Comparison of ENCODE assay signal across 23 cellular contexts in the genomic region with DNA sequence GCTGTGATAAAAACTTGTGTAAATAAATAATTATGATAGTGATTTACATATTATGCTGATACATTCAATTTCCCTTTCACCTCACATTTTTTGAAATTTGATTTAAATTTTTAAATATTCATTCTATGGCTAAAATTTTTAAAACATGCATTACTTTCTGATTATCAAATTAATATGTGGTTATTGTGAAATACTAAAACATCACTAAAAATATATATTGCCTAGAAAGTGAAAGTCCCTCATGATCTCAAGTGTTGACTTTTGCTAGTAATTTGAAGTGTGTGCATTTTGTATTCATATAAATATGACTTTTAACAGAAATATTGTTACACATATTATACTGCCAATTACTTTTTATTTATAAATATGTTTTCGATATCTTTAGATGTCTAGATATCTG. TPM values are rescaled to one million over a fixed set of nuclear protein-coding genes. Genes with fewer than 3 reads are reported as not detected.
A peak's percentile ranks its signal among the peaks of the same experiment; 100 is the strongest.
DNase-seq lines count a peak whose midpoint lies in the region; ATAC-seq, FAIRE-seq and TF ChIP-seq lines count a peak whose summit lies in the region.
"Had no signal": no experiment of that assay in that cellular context is flagged by ENCODE, and none has a peak within 500 bp of the region (broad histone marks: within the 10 kb centered on the region; RNA-seq: fewer than 3 reads in every experiment).

No MANE protein-coding gene starts in this region.

- no peak for TF ChIP-seq POLR2A in K562 (conservative IDR thresholded peaks at IDR 0.05)

- H3K27me3 Mint-ChIP-seq in activated CD8-positive, alpha-beta T cell treated with anti-CD3 and anti-CD28 coated beads, Interleukin-2, amount 10 ng/mL, durations not matched to agents 7 days and 5 days (ENCODE audit: low read depth), result peaks cover 2% of the 10 kb centered on the region

- no peaks in the 10 kb centered on the region for H3K9me3 Mint-ChIP-seq in activated CD8-positive, alpha-beta T cell treated with anti-CD3 and anti-CD28 coated beads, Interleukin-2, amount 10 ng/mL, durations not matched to agents 7 days and 5 days (ENCODE audit: insufficient read depth)
- H3K9me3 Mint-ChIP-seq: CD4-positive, alpha-beta memory T cell; H9 had no signal

- POLR2A ChIA-PET in K562 (lab: Yijun Ruan, JAX), result no interaction called here
- POLR2A ChIA-PET in activated CD8-positive, alpha-beta T cell treated with anti-CD3 and anti-CD28 coated beads, Interleukin-2, amount 10 ng/mL, durations not matched to agents 7 days and 5 days (lab: Charles Lee), result no interaction called here

- no peaks in the 10 kb centered on the region for H3K27me3 ChIP-seq in K562 (ENCODE audit: control insufficient read depth in 2 of 2, insufficient read depth in 2 of 2, low read length in 2 of 2)

- H3K36me3 Mint-ChIP-seq in activated CD8-positive, alpha-beta T cell treated with anti-CD3 and anti-CD28 coated beads, Interleukin-2, amount 10 ng/mL, durations not matched to agents 7 days and 5 days (ENCODE audit: low read depth), result no peaks in the 10 kb centered on the region
- H3K36me3 Mint-ChIP-seq: CD4-positive, alpha-beta memory T cell had no signal

- no peak for TF ChIP-seq EP300 in K562 (IDR thresholded peaks at IDR 0.05; ENCODE audit: low read length)

- TF ChIP-seq CTCF in K562 (IDR thresholded peaks at IDR 0.05 in 2 of 3, conservative IDR thresholded peaks at IDR 0.05 in 1 of 3; ENCODE audit: insufficient read depth in 2 of 3, low read depth in 1 of 3, low read length in 3 of 3), result no peak

- H3K36me3 ChIP-seq in K562 (ENCODE audit: control insufficient read depth, insufficient read depth, low read length), result no peaks in the 10 kb centered on the region

- peak; percentile 85 for FAIRE-seq in G401.6 (lab: Jason Lieb, UNC)
- no peak for FAIRE-seq in K562 (lab: Jason Lieb, UNC)
- peak; percentile 42 for FAIRE-seq in frontal cortex (lab: Jason Lieb, UNC)
- FAIRE-seq: GM12892, GM19239 had no signal

- no TSS peak for BruUV-seq in K562 (replicated peaks; lab: Mats Ljungman, UMichigan)

- no peaks in the 10 kb centered on the region for H3K9me1 ChIP-seq in K562 (ENCODE audit: control insufficient read depth, insufficient read depth, low read length)

- WGBS in K562 (ENCODE audit: insufficient coverage, low coverage, missing lambda C conversion rate), result 56% methylated on average over 1 of the region's 1 CpG

- in situ Hi-C loops in K562 (cut with MboI), result no loop called here

- H3K27ac Mint-ChIP-seq in activated CD8-positive, alpha-beta T cell treated with anti-CD3 and anti-CD28 coated beads, Interleukin-2, amount 10 ng/mL, durations not matched to agents 7 days and 5 days, result no peak overlapping the region
- H3K27ac Mint-ChIP-seq: CD4-positive, alpha-beta memory T cell had no signal

- no peaks in the 10 kb centered on the region for H3K4me1 Mint-ChIP-seq in activated CD8-positive, alpha-beta T cell treated with anti-CD3 and anti-CD28 coated beads, Interleukin-2, amount 10 ng/mL, durations not matched to agents 7 days and 5 days (ENCODE audit: low read depth)

- ATAC-seq in K562 (no peak), HG03135 (IDR thresholded peaks at IDR 0.05; ENCODE audit: unreplicated experiment) (no peak), GM18861 (IDR thresholded peaks at IDR 0.05; ENCODE audit: unreplicated experiment) (no peak)
- ATAC-seq in activated CD8-positive, alpha-beta T cell treated with anti-CD3 and anti-CD28 coated beads, Interleukin-2, amount 10 ng/mL, durations not matched to agents 7 days and 5 days, result no peak
- ATAC-seq: HCT116 had no signal

- no peak for DNase-seq in K562 (ENCODE audit: extremely low read depth in 1 of 4, low spot score in 3 of 4)
- DNase-seq in frontal cortex (ENCODE audit: low spot score in 2 of 2), result no peak
- DNase-seq in activated CD8-positive, alpha-beta T cell treated with anti-CD3 and anti-CD28 coated beads, Interleukin-2, amount 10 ng/mL, durations not matched to agents 7 days and 5 days, result no peak
- DNase-seq: 8988T; C1 segment of cervical spinal cord; Calu3; CD4-positive, alpha-beta memory T cell; COR-L47; DMS53; DMS79 treated with DMSO at 0.1 percent for 48 hours; GM23248; H9 had no signal

- CTCF ChIA-PET in K562 (lab: Yijun Ruan, JAX; ENCODE audit: low intra/inter-chr PET ratio), result no interaction called here
- CTCF ChIA-PET in activated CD8-positive, alpha-beta T cell treated with anti-CD3 and anti-CD28 coated beads, Interleukin-2, amount 10 ng/mL, durations not matched to agents 7 days and 5 days (lab: Charles Lee), result no interaction called here

- H2AFZ ChIP-seq in K562 (ENCODE audit: low read depth, low read length), result no peak overlapping the region

- no peak overlapping the region for H3K4me2 ChIP-seq in K562 (ENCODE audit: insufficient read depth, low read length)

- H3K9ac ChIP-seq in K562 (ENCODE audit: insufficient read depth in 1 of 2, low read depth in 2 of 2, low read length in 2 of 2), result no peak overlapping the region
- H3K9ac ChIP-seq: GM23248 had no signal

- peaks cover 0 to 9% of the 10 kb centered on the region in 2 experiments; a peak in 3 of 5 replicates for H3K4me1 ChIP-seq in K562 (replicated peaks in 1 of 2; ENCODE audit: control insufficient read depth in 2 of 2, insufficient read depth in 2 of 2, low read length in 2 of 2)

- H3K27ac ChIP-seq in K562 (ENCODE audit: extremely low read depth, low read depth, low read length), result no peak overlapping the region
- H3K27ac ChIP-seq: GM23248 had no signal

- no peaks in the 10 kb centered on the region for H3K79me2 ChIP-seq in K562 (ENCODE audit: control insufficient read depth, insufficient read depth, low read length)

- no peak overlapping the region for H3K4me3 ChIP-seq in K562
- H3K4me3 ChIP-seq: GM23248 had no signal

- no peaks in the 10 kb centered on the region for H4K20me1 ChIP-seq in K562 (replicated peaks; ENCODE audit: control insufficient read depth, insufficient read depth, low read length)

- intact Hi-C loops in K562 (cut with micrococcal nuclease), result no loop called here

- TF ChIP-seq RAD21 in K562 (CRISPR knock-in tag; conservative IDR thresholded peaks at IDR 0.05 in 1 of 2, IDR thresholded peaks at IDR 0.05 in 1 of 2), result no peak

- no peak overlapping the region for H3K4me3 Mint-ChIP-seq in activated CD8-positive, alpha-beta T cell treated with anti-CD3 and anti-CD28 coated beads, Interleukin-2, amount 10 ng/mL, durations not matched to agents 7 days and 5 days
- H3K4me3 Mint-ChIP-seq: CD4-positive, alpha-beta memory T cell; H9 had no signal

- H3K9me3 ChIP-seq in K562 (replicated peaks; ENCODE audit: control insufficient read depth, insufficient read depth, low read depth, low read length), result no peaks in the 10 kb centered on the region

TF ChIP-seq in K562, 482 proteins besides CTCF, POLR2A, EP300 and RAD21:
- peak; percentile 82 for TF ChIP-seq ZNF316 (IDR thresholded peaks at IDR 0.05)
- TF ChIP-seq ZNF121 (CRISPR knock-in tag; conservative IDR thresholded peaks at IDR 0.05), result no peak
- TF ChIP-seq CHCHD3 (CRISPR knock-in tag; IDR thresholded peaks at IDR 0.05), result no peak
- 0 out of 2 replicates have a peak, but pooled peaks have one; percentile 18 for TF ChIP-seq C11orf30 (IDR thresholded peaks at IDR 0.05; ENCODE audit: low read depth)
- TF ChIP-seq TAF9B (IDR thresholded peaks at IDR 0.05; ENCODE audit: partially characterized antibody), result no peak
- TF ChIP-seq CEBPB (tag; IDR thresholded peaks at IDR 0.05), result peak; percentile 51; the same call in 1 of the 2 replicates
- TF ChIP-seq CEBPG (CRISPR knock-in tag; IDR thresholded peaks at IDR 0.05), result no peak
- peak in 1 of 2 experiments; percentile 62; a peak in 2 of 4 replicates for TF ChIP-seq CEBPG (tag; conservative IDR thresholded peaks at IDR 0.05 in 1 of 2, IDR thresholded peaks at IDR 0.05 in 1 of 2)

RNA-seq across cellular contexts. Expression of a gene that starts 3.1 kb away (rescaled TPM):
- total RNA-seq in K562 (2011; cell fraction: chromatin; rRNA removed; ENCODE audit: low replicate concordance), result not detected in 2 replicates
- not detected in 2 replicates for total RNA-seq in K562 (2011; cell fraction: nucleolus; rRNA removed)
- total RNA-seq in K562 (2011; cell fraction: nucleoplasm; rRNA removed), result not detected in 2 replicates
- total RNA-seq in K562 (2014; rRNA removed), result not detected in 2 replicates
- total RNA-seq in K562 (2014; rRNA removed; fragmentation: Illumina TruSeq; extraction: Trizol), result not detected in 2 replicates
- not detected in 2 replicates for total RNA-seq in K562 (2015; rRNA removed; fragmentation: Illumina TruSeq; extraction: Trizol)
- not detected in 2 replicates for total RNA-seq in K562 (2021)
- polyA plus RNA-seq in K562 (2011; rRNA removed), result not detected in 2 replicates
- not detected in 2 replicates for polyA plus RNA-seq in K562 (2011; cell fraction: cytosol; rRNA removed)
- polyA plus RNA-seq in K562 (2011; cell fraction: nucleus; rRNA removed), result not detected in 2 replicates
- not detected in 2 replicates for polyA plus RNA-seq in K562 (2012)
- not detected in 2 replicates for polyA plus RNA-seq in K562 (2014; fragmentation: Illumina TruSeq; extraction: Trizol)
- under 1 TPM in 1 of 2 experiments, not detected in 1; 0.10 TPM for polyA plus RNA-seq in K562 (2014; fragmentation: Nextera tagmentation; extraction: Ambion mirVana)
- not detected in 2 replicates for polyA plus RNA-seq in K562 (2014; rRNA removed)
- polyA minus RNA-seq in K562 (2011; rRNA and poly(A)+ RNA removed), result not detected in 2 replicates
- polyA minus RNA-seq in K562 (2011; cell fraction: cytosol; rRNA and poly(A)+ RNA removed), result not detected in 2 replicates
- polyA minus RNA-seq in K562 (2011; cell fraction: nucleus; rRNA and poly(A)+ RNA removed), result not detected in 2 replicates
- not detected for total RNA-seq in frontal cortex
- total RNA-seq in activated CD8-positive, alpha-beta T cell treated with anti-CD3 and anti-CD28 coated beads, Interleukin-2, amount 10 ng/mL, durations not matched to agents 7 days and 5 days, result not detected
- total RNA-seq: A673; Calu3; CD4-positive, alpha-beta memory T cell; Daoy; G401; GM23248; H4; H9 had no signal
- polyA plus RNA-seq: BJ; CD4-positive, alpha-beta memory T cell; GM23248 had no signal
